32 cellular contexts compared by ENCODE assay signal in genomic region chr5:116297296-116297814, GRCh38.
"Had no signal": no experiment of that assay in that cellular context is flagged by ENCODE, and none has a peak within 500 bp of the region (broad histone marks: within the 10 kb centered on the region; RNA-seq: fewer than 3 reads in every experiment).

No MANE protein-coding gene starts in this region.

- H3K27ac Mint-ChIP-seq: activated CD4-positive, alpha-beta memory T cell treated with anti-CD3 and anti-CD28 coated beads, Interleukin-2, amount 10 ng/mL, durations not matched to agents 7 days and 5 days; activated CD4-positive, alpha-beta T cell treated with anti-CD3 and anti-CD28 coated beads, Interleukin-2, amount 10 ng/mL, durations not matched to agents 24 days and 14 days; activated naive CD4-positive, alpha-beta T cell treated with anti-CD3 and anti-CD28 coated beads, Interleukin-2, amount 50 U/mL, for 24 hours; activated naive CD8-positive, alpha-beta T cell treated with anti-CD3 and anti-CD28 coated beads, Interleukin-2, amount 50 U/mL, for 24 hours; activated T-cell treated with anti-CD3 and anti-CD28 coated beads, Interleukin-2, amount 50 U/mL, for 24 hours; dendritic cell treated with granulocyte-macrophage colony-stimulating factor and Interleukin-4, amounts not matched to agents 40 ng/mL and 50 ng/mL, for 4 days; stimulated activated naive B cell treated with anti-CD40 and anti-IgM and Interleukin-4, amounts not matched to agents 10 μg/mL and 1 μg/mL and 100 μg/mL, for 72 hours; T-helper 1 cell treated with Interleukin-12 subunit alpha and Interleukin-12 subunit beta and Interleukin-4 antibody, amounts not matched to agents 30 μg/mL and 1 μg/mL, for 36 hours had no signal

- H3K4me2 ChIP-seq: smooth muscle cell had no signal

- H3K4me3 Mint-ChIP-seq: activated CD4-positive, alpha-beta memory T cell treated with anti-CD3 and anti-CD28 coated beads, Interleukin-2, amount 10 ng/mL, durations not matched to agents 7 days and 5 days; activated CD4-positive, alpha-beta T cell treated with anti-CD3 and anti-CD28 coated beads, Interleukin-2, amount 10 ng/mL, durations not matched to agents 24 days and 14 days; activated naive CD4-positive, alpha-beta T cell treated with anti-CD3 and anti-CD28 coated beads, Interleukin-2, amount 50 U/mL, for 24 hours; activated naive CD8-positive, alpha-beta T cell treated with anti-CD3 and anti-CD28 coated beads, Interleukin-2, amount 50 U/mL, for 24 hours; activated T-cell treated with anti-CD3 and anti-CD28 coated beads, Interleukin-2, amount 50 U/mL, for 24 hours; central memory CD8-positive, alpha-beta T cell; dendritic cell treated with granulocyte-macrophage colony-stimulating factor and Interleukin-4, amounts not matched to agents 40 ng/mL and 50 ng/mL, for 4 days; nephron progenitor cell; stimulated activated naive B cell treated with anti-CD40 and anti-IgM and Interleukin-4, amounts not matched to agents 10 μg/mL and 1 μg/mL and 100 μg/mL, for 72 hours; T-helper 1 cell treated with Interleukin-12 subunit alpha and Interleukin-12 subunit beta and Interleukin-4 antibody, amounts not matched to agents 30 μg/mL and 1 μg/mL, for 36 hours had no signal

- FAIRE-seq: TTC549 had no signal

- H3K27me3 ChIP-seq: esophagus muscularis mucosa, foreskin keratinocyte, heart right ventricle, ovary, stomach, thyroid gland, upper lobe of left lung, vagina had no signal

- H3K9me3 ChIP-seq: prostate gland, thyroid gland, vagina had no signal

- H3K4me3 ChIP-seq: esophagus muscularis mucosa, heart right ventricle, left ventricle myocardium inferior, lung, ovary, prostate gland, smooth muscle cell, stomach, thyroid gland, upper lobe of left lung, vagina had no signal

- H3K36me3 ChIP-seq: ovary, prostate gland had no signal

- H3K4me1 ChIP-seq: esophagus muscularis mucosa, foreskin keratinocyte, heart right ventricle, left ventricle myocardium inferior, prostate gland, thyroid gland, upper lobe of left lung, vagina had no signal

- H3K4me1 Mint-ChIP-seq: activated CD4-positive, alpha-beta memory T cell treated with anti-CD3 and anti-CD28 coated beads, Interleukin-2, amount 10 ng/mL, durations not matched to agents 7 days and 5 days; activated CD4-positive, alpha-beta T cell treated with anti-CD3 and anti-CD28 coated beads, Interleukin-2, amount 10 ng/mL, durations not matched to agents 24 days and 14 days; activated naive CD4-positive, alpha-beta T cell treated with anti-CD3 and anti-CD28 coated beads, Interleukin-2, amount 50 U/mL, for 24 hours; activated naive CD8-positive, alpha-beta T cell treated with anti-CD3 and anti-CD28 coated beads, Interleukin-2, amount 50 U/mL, for 24 hours; central memory CD8-positive, alpha-beta T cell; stimulated activated naive B cell treated with anti-CD40 and anti-IgM and Interleukin-4, amounts not matched to agents 10 μg/mL and 1 μg/mL and 100 μg/mL, for 72 hours had no signal

- H3K27ac ChIP-seq: esophagus muscularis mucosa, foreskin keratinocyte, heart right ventricle, left ventricle myocardium inferior, ovary, prostate gland, stomach, thyroid gland, upper lobe of left lung, vagina, VCaP had no signal

- H3K27me3 Mint-ChIP-seq: activated CD4-positive, alpha-beta memory T cell treated with anti-CD3 and anti-CD28 coated beads, Interleukin-2, amount 10 ng/mL, durations not matched to agents 7 days and 5 days; activated CD4-positive, alpha-beta T cell treated with anti-CD3 and anti-CD28 coated beads, Interleukin-2, amount 10 ng/mL, durations not matched to agents 24 days and 14 days; activated naive CD4-positive, alpha-beta T cell treated with anti-CD3 and anti-CD28 coated beads, Interleukin-2, amount 50 U/mL, for 24 hours; activated naive CD8-positive, alpha-beta T cell treated with anti-CD3 and anti-CD28 coated beads, Interleukin-2, amount 50 U/mL, for 24 hours; activated T-cell treated with anti-CD3 and anti-CD28 coated beads, Interleukin-2, amount 50 U/mL, for 24 hours; central memory CD8-positive, alpha-beta T cell; dendritic cell treated with granulocyte-macrophage colony-stimulating factor and Interleukin-4, amounts not matched to agents 40 ng/mL and 50 ng/mL, for 4 days; stimulated activated naive B cell treated with anti-CD40 and anti-IgM and Interleukin-4, amounts not matched to agents 10 μg/mL and 1 μg/mL and 100 μg/mL, for 72 hours had no signal

- DNase-seq: activated CD4-positive, alpha-beta memory T cell treated with anti-CD3 and anti-CD28 coated beads, Interleukin-2, amount 10 ng/mL, durations not matched to agents 7 days and 5 days; activated CD4-positive, alpha-beta T cell treated with anti-CD3 and anti-CD28 coated beads, Interleukin-2, amount 10 ng/mL, durations not matched to agents 24 days and 14 days; activated CD4-positive, CD25-positive, alpha-beta regulatory T cell treated with anti-CD3 and anti-CD28 coated beads, Interleukin-2, amount 50 U/mL, for 72 hours; activated CD8-positive, alpha-beta memory T cell treated with anti-CD3 and anti-CD28 coated beads, Interleukin-2, amount 50 U/mL, for 48 hours; activated gamma-delta T cell treated with Interleukin-2 at 50 U/mL for 16 hours; activated naive CD8-positive, alpha-beta T cell treated with anti-CD3 and anti-CD28 coated beads, Interleukin-2, amount 50 U/mL, for 24 hours; activated T-cell treated with anti-CD3 and anti-CD28 coated beads, Interleukin-2, amount 50 U/mL, for 24 hours; amygdala; foreskin keratinocyte; heart right ventricle; left ventricle myocardium inferior; nephron progenitor cell; ovary; stimulated activated CD4-positive, alpha-beta T cell treated with anti-CD3 and anti-CD28 coated beads, Interleukin-1b, Interleukin-23, amount 100 ng/mL, for 48 hours; stimulated activated CD4-positive, alpha-beta T cell treated with anti-CD3 and anti-CD28 coated beads, Interleukin-4, amount 100 ng/mL, for 4 hours; stimulated activated CD8-positive, alpha-beta memory T cell treated with anti-CD3 and anti-CD28 coated beads, Interleukin-4, amount 100 ng/mL, for 48 hours; stimulated activated naive B cell treated with anti-CD40 and anti-IgM and Interleukin-4, amounts not matched to agents 10 μg/mL and 1 μg/mL and 100 μg/mL, for 72 hours; stomach; T-helper 9 cell; thyroid gland; upper lobe of left lung had no signal
